1 cellular context compared by ENCODE assay signal in the genomic region with DNA sequence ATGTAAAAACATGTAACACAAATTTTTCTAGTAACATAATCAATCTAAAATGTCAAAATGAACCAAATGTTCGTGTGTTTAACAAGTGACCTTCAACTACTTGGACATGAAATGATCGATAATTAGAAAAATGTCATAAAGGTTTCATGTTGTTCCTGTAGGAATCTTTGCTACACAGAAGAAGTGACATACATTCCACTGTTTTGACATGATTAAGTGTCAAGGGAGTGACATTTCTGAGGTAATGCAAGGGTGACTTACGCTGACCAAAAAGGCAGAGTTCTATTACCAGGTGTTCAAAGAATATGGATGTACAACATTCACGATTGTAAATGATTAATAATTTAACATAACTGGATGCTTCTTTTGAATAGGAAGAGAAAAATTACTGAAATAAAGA.
TF ChIP-seq lines count a peak whose summit lies in the region.

No MANE protein-coding gene starts in this region.

TF ChIP-seq in H1, 55 proteins besides CTCF, POLR2A, EP300 and RAD21 (continued from another document):
- TF ChIP-seq, protein P1, sequence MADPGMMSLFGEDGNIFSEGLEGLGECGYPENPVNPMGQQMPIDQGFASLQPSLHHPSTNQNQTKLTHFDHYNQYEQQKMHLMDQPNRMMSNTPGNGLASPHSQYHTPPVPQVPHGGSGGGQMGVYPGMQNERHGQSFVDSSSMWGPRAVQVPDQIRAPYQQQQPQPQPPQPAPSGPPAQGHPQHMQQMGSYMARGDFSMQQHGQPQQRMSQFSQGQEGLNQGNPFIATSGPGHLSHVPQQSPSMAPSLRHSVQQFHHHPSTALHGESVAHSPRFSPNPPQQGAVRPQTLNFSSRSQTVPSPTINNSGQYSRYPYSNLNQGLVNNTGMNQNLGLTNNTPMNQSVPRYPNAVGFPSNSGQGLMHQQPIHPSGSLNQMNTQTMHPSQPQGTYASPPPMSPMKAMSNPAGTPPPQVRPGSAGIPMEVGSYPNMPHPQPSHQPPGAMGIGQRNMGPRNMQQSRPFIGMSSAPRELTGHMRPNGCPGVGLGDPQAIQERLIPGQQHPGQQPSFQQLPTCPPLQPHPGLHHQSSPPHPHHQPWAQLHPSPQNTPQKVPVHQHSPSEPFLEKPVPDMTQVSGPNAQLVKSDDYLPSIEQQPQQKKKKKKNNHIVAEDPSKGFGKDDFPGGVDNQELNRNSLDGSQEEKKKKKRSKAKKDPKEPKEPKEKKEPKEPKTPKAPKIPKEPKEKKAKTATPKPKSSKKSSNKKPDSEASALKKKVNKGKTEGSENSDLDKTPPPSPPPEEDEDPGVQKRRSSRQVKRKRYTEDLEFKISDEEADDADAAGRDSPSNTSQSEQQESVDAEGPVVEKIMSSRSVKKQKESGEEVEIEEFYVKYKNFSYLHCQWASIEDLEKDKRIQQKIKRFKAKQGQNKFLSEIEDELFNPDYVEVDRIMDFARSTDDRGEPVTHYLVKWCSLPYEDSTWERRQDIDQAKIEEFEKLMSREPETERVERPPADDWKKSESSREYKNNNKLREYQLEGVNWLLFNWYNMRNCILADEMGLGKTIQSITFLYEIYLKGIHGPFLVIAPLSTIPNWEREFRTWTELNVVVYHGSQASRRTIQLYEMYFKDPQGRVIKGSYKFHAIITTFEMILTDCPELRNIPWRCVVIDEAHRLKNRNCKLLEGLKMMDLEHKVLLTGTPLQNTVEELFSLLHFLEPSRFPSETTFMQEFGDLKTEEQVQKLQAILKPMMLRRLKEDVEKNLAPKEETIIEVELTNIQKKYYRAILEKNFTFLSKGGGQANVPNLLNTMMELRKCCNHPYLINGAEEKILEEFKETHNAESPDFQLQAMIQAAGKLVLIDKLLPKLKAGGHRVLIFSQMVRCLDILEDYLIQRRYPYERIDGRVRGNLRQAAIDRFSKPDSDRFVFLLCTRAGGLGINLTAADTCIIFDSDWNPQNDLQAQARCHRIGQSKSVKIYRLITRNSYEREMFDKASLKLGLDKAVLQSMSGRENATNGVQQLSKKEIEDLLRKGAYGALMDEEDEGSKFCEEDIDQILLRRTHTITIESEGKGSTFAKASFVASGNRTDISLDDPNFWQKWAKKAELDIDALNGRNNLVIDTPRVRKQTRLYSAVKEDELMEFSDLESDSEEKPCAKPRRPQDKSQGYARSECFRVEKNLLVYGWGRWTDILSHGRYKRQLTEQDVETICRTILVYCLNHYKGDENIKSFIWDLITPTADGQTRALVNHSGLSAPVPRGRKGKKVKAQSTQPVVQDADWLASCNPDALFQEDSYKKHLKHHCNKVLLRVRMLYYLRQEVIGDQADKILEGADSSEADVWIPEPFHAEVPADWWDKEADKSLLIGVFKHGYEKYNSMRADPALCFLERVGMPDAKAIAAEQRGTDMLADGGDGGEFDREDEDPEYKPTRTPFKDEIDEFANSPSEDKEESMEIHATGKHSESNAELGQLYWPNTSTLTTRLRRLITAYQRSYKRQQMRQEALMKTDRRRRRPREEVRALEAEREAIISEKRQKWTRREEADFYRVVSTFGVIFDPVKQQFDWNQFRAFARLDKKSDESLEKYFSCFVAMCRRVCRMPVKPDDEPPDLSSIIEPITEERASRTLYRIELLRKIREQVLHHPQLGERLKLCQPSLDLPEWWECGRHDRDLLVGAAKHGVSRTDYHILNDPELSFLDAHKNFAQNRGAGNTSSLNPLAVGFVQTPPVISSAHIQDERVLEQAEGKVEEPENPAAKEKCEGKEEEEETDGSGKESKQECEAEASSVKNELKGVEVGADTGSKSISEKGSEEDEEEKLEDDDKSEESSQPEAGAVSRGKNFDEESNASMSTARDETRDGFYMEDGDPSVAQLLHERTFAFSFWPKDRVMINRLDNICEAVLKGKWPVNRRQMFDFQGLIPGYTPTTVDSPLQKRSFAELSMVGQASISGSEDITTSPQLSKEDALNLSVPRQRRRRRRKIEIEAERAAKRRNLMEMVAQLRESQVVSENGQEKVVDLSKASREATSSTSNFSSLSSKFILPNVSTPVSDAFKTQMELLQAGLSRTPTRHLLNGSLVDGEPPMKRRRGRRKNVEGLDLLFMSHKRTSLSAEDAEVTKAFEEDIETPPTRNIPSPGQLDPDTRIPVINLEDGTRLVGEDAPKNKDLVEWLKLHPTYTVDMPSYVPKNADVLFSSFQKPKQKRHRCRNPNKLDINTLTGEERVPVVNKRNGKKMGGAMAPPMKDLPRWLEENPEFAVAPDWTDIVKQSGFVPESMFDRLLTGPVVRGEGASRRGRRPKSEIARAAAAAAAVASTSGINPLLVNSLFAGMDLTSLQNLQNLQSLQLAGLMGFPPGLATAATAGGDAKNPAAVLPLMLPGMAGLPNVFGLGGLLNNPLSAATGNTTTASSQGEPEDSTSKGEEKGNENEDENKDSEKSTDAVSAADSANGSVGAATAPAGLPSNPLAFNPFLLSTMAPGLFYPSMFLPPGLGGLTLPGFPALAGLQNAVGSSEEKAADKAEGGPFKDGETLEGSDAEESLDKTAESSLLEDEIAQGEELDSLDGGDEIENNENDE (IDR thresholded peaks at IDR 0.05; ENCODE audit: insufficient replicate concordance, low read length) = no peak
- TF ChIP-seq JUND (IDR thresholded peaks at IDR 0.05; ENCODE audit: low read length) (no peak), CBX5 (IDR thresholded peaks at IDR 0.05; ENCODE audit: low read depth, low read length) (no peak), RBBP5 (IDR thresholded peaks at IDR 0.05; ENCODE audit: borderline replicate concordance, low read depth, low read length) (no peak), HDAC2 (IDR thresholded peaks at IDR 0.05; ENCODE audit: borderline replicate concordance in 1 of 2, low read depth in 2 of 2, low read length in 2 of 2) (no peak), HDAC6 (IDR thresholded peaks at IDR 0.05; ENCODE audit: low read depth, low read length) (no peak), TCF12 (IDR thresholded peaks at IDR 0.05; ENCODE audit: low read depth, low read length) (no peak), CTBP2 (IDR thresholded peaks at IDR 0.05; ENCODE audit: borderline replicate concordance, insufficient read depth, insufficient read length, low read length) (no peak), BCL11A (IDR thresholded peaks at IDR 0.05; ENCODE audit: low read depth in 2 of 2, low read length in 2 of 2) (no peak), CHD1 (IDR thresholded peaks at IDR 0.05; ENCODE audit: low read depth, low read length) (no peak), CREB1 (IDR thresholded peaks at IDR 0.05) (no peak), TBP (IDR thresholded peaks at IDR 0.05; ENCODE audit: low read depth, low read length) (no peak), POLR2AphosphoS5 (IDR thresholded peaks at IDR 0.05; ENCODE audit: low read depth, low read length) (no peak), GABPA (IDR thresholded peaks at IDR 0.05; ENCODE audit: borderline replicate concordance, insufficient read depth, low read length) (no peak), SRF (IDR thresholded peaks at IDR 0.05; ENCODE audit: low read depth, low read length) (no peak), CEBPB (IDR thresholded peaks at IDR 0.05; ENCODE audit: low read depth, low read length) (no peak)
- TF ChIP-seq, protein P2, sequence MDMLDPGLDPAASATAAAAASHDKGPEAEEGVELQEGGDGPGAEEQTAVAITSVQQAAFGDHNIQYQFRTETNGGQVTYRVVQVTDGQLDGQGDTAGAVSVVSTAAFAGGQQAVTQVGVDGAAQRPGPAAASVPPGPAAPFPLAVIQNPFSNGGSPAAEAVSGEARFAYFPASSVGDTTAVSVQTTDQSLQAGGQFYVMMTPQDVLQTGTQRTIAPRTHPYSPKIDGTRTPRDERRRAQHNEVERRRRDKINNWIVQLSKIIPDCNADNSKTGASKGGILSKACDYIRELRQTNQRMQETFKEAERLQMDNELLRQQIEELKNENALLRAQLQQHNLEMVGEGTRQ (IDR thresholded peaks at IDR 0.05; ENCODE audit: low read length) = no peak
- TF ChIP-seq, protein P3, sequence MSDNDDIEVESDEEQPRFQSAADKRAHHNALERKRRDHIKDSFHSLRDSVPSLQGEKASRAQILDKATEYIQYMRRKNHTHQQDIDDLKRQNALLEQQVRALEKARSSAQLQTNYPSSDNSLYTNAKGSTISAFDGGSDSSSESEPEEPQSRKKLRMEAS (IDR thresholded peaks at IDR 0.05) = no peak
